8 cellular contexts compared by ENCODE assay signal in genomic region chr5:103562453-103563157, GRCh38. TPM values are rescaled to one million over a fixed set of nuclear protein-coding genes. Genes with fewer than 3 reads are reported as not detected.
DNase-seq lines count a peak whose midpoint lies in the region; TF ChIP-seq lines count a peak whose summit lies in the region.

TSS of gene NUDT12 (minus strand) at chr5:103562789. CDS start at chr5:103560248, 2,541 bp downstream.

- peaks cover 15% of the 10 kb centered on the region for H3K27me3 Mint-ChIP-seq in HFFc6 (ENCODE audit: insufficient read depth)
- no peaks in the 10 kb centered on the region for H3K27me3 Mint-ChIP-seq in T-helper 2 cell treated with Interferon-gamma antibody and Interleukin-4, amounts not matched to agents 5 μg/mL and 100 μg/mL, for 36 hours (ENCODE audit: low read depth)
- peaks cover 7% of the 10 kb centered on the region for H3K27me3 Mint-ChIP-seq in brain

- H3K4me3 ChIP-seq in GM12864 (ENCODE audit: low read depth, low read length) (peak within 1 kb of the TSS; percentile 52), retinal pigment epithelial cell (ENCODE audit: low read length) (peak within 1 kb of the TSS; percentile 93)

- H3K36me3 Mint-ChIP-seq in HFFc6 (ENCODE audit: low read depth) (no peaks in the 10 kb centered on the region), brain (peaks cover 17% of the 10 kb centered on the region)
- H3K36me3 Mint-ChIP-seq in T-helper 2 cell treated with Interferon-gamma antibody and Interleukin-4, amounts not matched to agents 5 μg/mL and 100 μg/mL, for 36 hours (ENCODE audit: low read depth) = no peaks in the 10 kb centered on the region

- TF ChIP-seq CTCF in GM12864 (IDR thresholded peaks at IDR 0.05; ENCODE audit: low read depth, low read length, missing control alignments) (no peak), HFFc6 (IDR thresholded peaks at IDR 0.05) (no peak), brain (conservative IDR thresholded peaks at IDR 0.05) (no peak), retinal pigment epithelial cell (conservative IDR thresholded peaks at IDR 0.05; ENCODE audit: low read depth, low read length) (no peak)

- H3K4me3 Mint-ChIP-seq in HFFc6 = peak within 1 kb of the TSS; percentile 91
- H3K4me3 Mint-ChIP-seq in T-helper 2 cell treated with Interferon-gamma antibody and Interleukin-4, amounts not matched to agents 5 μg/mL and 100 μg/mL, for 36 hours = peak within 1 kb of the TSS; percentile 89
- H3K4me3 Mint-ChIP-seq in brain = peak within 1 kb of the TSS; percentile 90 to 98 (median 95)

- H3K9me3 Mint-ChIP-seq in HFFc6 = no peaks in the 10 kb centered on the region
- H3K9me3 Mint-ChIP-seq in T-helper 2 cell treated with Interferon-gamma antibody and Interleukin-4, amounts not matched to agents 5 μg/mL and 100 μg/mL, for 36 hours = no peaks in the 10 kb centered on the region
- H3K9me3 Mint-ChIP-seq in brain = no peaks in the 10 kb centered on the region

- H3K4me1 Mint-ChIP-seq in HFFc6 (ENCODE audit: low read depth) (peaks cover 27% of the 10 kb centered on the region), brain (peaks cover 53% of the 10 kb centered on the region)
- peaks cover 14% of the 10 kb centered on the region for H3K4me1 Mint-ChIP-seq in T-helper 2 cell treated with Interferon-gamma antibody and Interleukin-4, amounts not matched to agents 5 μg/mL and 100 μg/mL, for 36 hours (ENCODE audit: low read depth)

- peak; percentile 8 for DNase-seq in GM12864 (ENCODE audit: low read depth)
- peak; percentile 63 for DNase-seq in HFFc6
- peak; percentile 68 for DNase-seq in NCI-H1105 treated with DMSO at 0.1 percent for 48 hours (lab: John Stamatoyannopoulos, UW)
- peak; percentile 48 for DNase-seq in T-helper 2 cell treated with Interferon-gamma antibody and Interleukin-4, amounts not matched to agents 5 μg/mL and 100 μg/mL, for 36 hours (ENCODE audit: low spot score)
- peak; percentile 45 for DNase-seq in iPS DF 19.7 (ENCODE audit: low read depth, low spot score)
- peak; percentile 20 for DNase-seq in retinal pigment epithelial cell (ENCODE audit: low read depth)
- no peak for DNase-seq in NCI-H748 (lab: John Stamatoyannopoulos, UW; ENCODE audit: unreplicated experiment)

- H3K27ac Mint-ChIP-seq in HFFc6 (peak within 1 kb of the TSS; percentile 94), brain (peak within 1 kb of the TSS; percentile 92 to 97 (median 97))
- peak within 1 kb of the TSS; percentile 55 for H3K27ac Mint-ChIP-seq in T-helper 2 cell treated with Interferon-gamma antibody and Interleukin-4, amounts not matched to agents 5 μg/mL and 100 μg/mL, for 36 hours

RNA-seq across cellular contexts. Expression of gene NUDT12, which starts in this region (rescaled TPM):
- total RNA-seq in HFFc6 (2021; fragmentation: NEBNext Ultra II Directional; extraction: Animal tissue kit (Norgen Biotek cat#: 25700)) = 1 to 10 TPM; 6.1 to 9.9 (median 9.0) TPM
- polyA plus RNA-seq in brain (ENCODE audit: insufficient read depth, low read depth, low replicate concordance) = 3.5 TPM
